26 cellular contexts compared by ENCODE assay signal in genomic region chr3:156463123-156463522, GRCh38.
A peak's percentile ranks its signal among the peaks of the same experiment; 100 is the strongest.
DNase-seq lines count a peak whose midpoint lies in the region; ATAC-seq, FAIRE-seq and TF ChIP-seq lines count a peak whose summit lies in the region.
"Had no signal": no experiment of that assay in that cellular context is flagged by ENCODE, and none has a peak within 500 bp of the region (broad histone marks: within the 10 kb centered on the region; RNA-seq: fewer than 3 reads in every experiment).

No MANE protein-coding gene starts in this region.

- TF ChIP-seq RAD21 in H1 (IDR thresholded peaks at IDR 0.05 in 1 of 2, conservative IDR thresholded peaks at IDR 0.05 in 1 of 2; ENCODE audit: low read depth in 2 of 2, low read length in 2 of 2), result no peak

- H3K9me3 ChIP-seq in HUES64 (ENCODE audit: insufficient read depth, low read depth, low read length) (no peaks in the 10 kb centered on the region), H1 (ENCODE audit: insufficient read depth in 2 of 2, low read depth in 1 of 2, low read length in 1 of 2) (no peaks in the 10 kb centered on the region)
- H3K9me3 ChIP-seq: A549, BE2C had no signal

- H3K79me2 ChIP-seq in GM23338 (replicated peaks; ENCODE audit: insufficient read depth) (no peaks in the 10 kb centered on the region), H1 (ENCODE audit: control insufficient read depth in 1 of 2, insufficient read depth in 2 of 2, low read length in 2 of 2) (no peaks in the 10 kb centered on the region)

- no peak overlapping the region for H2AK5ac ChIP-seq in H1 (ENCODE audit: low read depth, low read length)

- H2BK15ac ChIP-seq in H1 (ENCODE audit: low read length), result no peak overlapping the region

- no peak for TF ChIP-seq POLR2A in H1 (IDR thresholded peaks at IDR 0.05; ENCODE audit: control extremely low read depth in 1 of 2, low read depth in 2 of 2, low read length in 2 of 2)

- peak; percentile 28 for DNase-seq in GM23338 (ENCODE audit: low spot score)
- DNase-seq in H1 (ENCODE audit: low read depth in 1 of 2, low spot score in 2 of 2), result no peak
- no peak for DNase-seq in mesothelial cell of epicardium (ENCODE audit: low spot score in 2 of 2, unreplicated experiment in 2 of 2)
- no peak for DNase-seq in activated gamma-delta T cell (lab: John Stamatoyannopoulos, UW)
- no peak for DNase-seq in ACHN
- no peak for DNase-seq in chondrocyte (ENCODE audit: low spot score)
- no peak for DNase-seq in Ammon's horn (ENCODE audit: low spot score)
- DNase-seq: BE2C; C1 segment of cervical spinal cord; CD4-positive, CD25-positive, alpha-beta regulatory T cell; CD8-positive, alpha-beta memory T cell; COR-L47; DMS 273 treated with DMSO at 0.1 percent for 48 hours; DMS53; DND-41; EL; GOT3; HCEC 1CT; KG1 had no signal

- POLR2A ChIA-PET in H1 (lab: Charles Lee; ENCODE audit: partially characterized antibody), result interaction anchor here (1.2 kb wide), 1 partner anchor 9 kb away, joined by 3 read pairs; no protein-coding TSS in a partner anchor

- no peaks in the 10 kb centered on the region for H3K36me3 Mint-ChIP-seq in GM23338 (ENCODE audit: low read depth)
- H3K36me3 Mint-ChIP-seq in mesothelial cell of epicardium, result no peaks in the 10 kb centered on the region
- no peaks in the 10 kb centered on the region for H3K36me3 Mint-ChIP-seq in chondrocyte (ENCODE audit: low read depth)
- H3K36me3 Mint-ChIP-seq: CD4-positive, CD25-positive, alpha-beta regulatory T cell; CD8-positive, alpha-beta memory T cell; IgD-negative memory B cell had no signal

- H2AFZ ChIP-seq in GM23338 (0 out of 2 replicates have a peak overlapping the region, but pooled peaks have one; percentile 14), H1 (ENCODE audit: low read length) (no peak overlapping the region)

- H4K8ac ChIP-seq in H1 (ENCODE audit: extremely low read depth, insufficient read depth, low read length), result no peak overlapping the region

- H3K56ac ChIP-seq in H1 (replicated peaks; ENCODE audit: insufficient read length, low read depth, low read length), result no peak overlapping the region

- ATAC-seq in GM23338, result peak; percentile 96
- ATAC-seq: A549, GM12878, HepG2 had no signal

- 40% methylated on average over 5 of the region's 5 CpGs for WGBS in HUES64
- WGBS in H1 (ENCODE audit: extremely low coverage in 1 of 2, insufficient coverage in 1 of 2, insufficient read length in 1 of 2, insufficient replicate concordance in 2 of 2, low coverage in 1 of 2, low lambda C conversion rate in 2 of 2, missing lambda C conversion rate in 1 of 2), 2 experiments, result 12% methylated on average over 5 of the region's 5 CpGs; no CpG with 5 or more reads in 1 of the 2 experiments

- H3K18ac ChIP-seq in H1 (ENCODE audit: extremely low read depth, low read length), result no peak overlapping the region

- H3K4me1 ChIP-seq in GM23338 (ENCODE audit: insufficient read depth), result peaks cover 21% of the 10 kb centered on the region
- H3K4me1 ChIP-seq in HUES64 (ENCODE audit: insufficient read depth, low read length), result peaks cover 18% of the 10 kb centered on the region
- H3K4me1 ChIP-seq in H1 (replicated peaks in 1 of 4; ENCODE audit: control insufficient read depth in 3 of 4, insufficient read depth in 4 of 4, low read length in 3 of 4), result peaks cover 0 to 9% (median 7%) of the 10 kb centered on the region in 4 experiments; a peak in 2 of 7 replicates
- H3K4me1 ChIP-seq: A549 had no signal

- H3K4me3 ChIP-seq in GM23338 (no peak overlapping the region), HUES64 (ENCODE audit: low read length) (no peak overlapping the region), H1 (ENCODE audit: extremely low read depth in 1 of 4, insufficient read depth in 2 of 4, low read depth in 3 of 4, low read length in 4 of 4) (peak overlapping the region in 1 of 4 experiments; percentile 16; a peak in 1 of 8 replicates)
- H3K4me3 ChIP-seq: A549, GM12878 had no signal

- H3K4me1 Mint-ChIP-seq in GM23338 (peaks cover 36% of the 10 kb centered on the region), mesothelial cell of epicardium (peaks cover 68% of the 10 kb centered on the region), chondrocyte (ENCODE audit: low read depth) (peaks cover 26% of the 10 kb centered on the region)
- H3K4me1 Mint-ChIP-seq: CD4-positive, CD25-positive, alpha-beta regulatory T cell; CD8-positive, alpha-beta memory T cell had no signal

- H3K9me2 ChIP-seq in GM23338 (ENCODE audit: insufficient read depth), result no peaks in the 10 kb centered on the region

- H3K4me3 Mint-ChIP-seq in GM23338 (peak overlapping the region; percentile 35), mesothelial cell of epicardium (no peak overlapping the region), chondrocyte (ENCODE audit: unreplicated experiment) (no peak overlapping the region)
- H3K4me3 Mint-ChIP-seq: CD4-positive, CD25-positive, alpha-beta regulatory T cell; CD8-positive, alpha-beta memory T cell; IgD-negative memory B cell had no signal

- H3K4ac ChIP-seq in H1 (replicated peaks; ENCODE audit: insufficient read length, low read depth, low read length), result no peak overlapping the region

- no peak overlapping the region for H3K9ac ChIP-seq in HUES64 (ENCODE audit: low read depth, low read length)
- H3K9ac ChIP-seq in H1 (replicated peaks in 1 of 4; ENCODE audit: extremely low read depth in 1 of 4, low read depth in 3 of 4, low read length in 3 of 4), result no peak overlapping the region

- no peak overlapping the region for H4K5ac ChIP-seq in H1 (ENCODE audit: insufficient read length, low read depth, low read length)

- no peaks in the 10 kb centered on the region for H3K23me2 ChIP-seq in H1 (ENCODE audit: low read depth, low read length)

- H3K4me2 ChIP-seq in GM23338, result peak overlapping the region; percentile 16
- H3K4me2 ChIP-seq in H1 (ENCODE audit: insufficient read depth in 1 of 2, low read depth in 2 of 2, low read length in 2 of 2), result peak overlapping the region; percentile 26 to 46; a peak in 1 of 4 replicates
- H3K4me2 ChIP-seq: A549 had no signal

- CTCF ChIA-PET in H1 (lab: Charles Lee; ENCODE audit: partially characterized antibody), result interaction anchor here (15.1 kb wide), 1 partner anchor 10 kb away, joined by 228 read pairs; no protein-coding TSS in a partner anchor

- H3K27ac Mint-ChIP-seq in GM23338, result peak overlapping the region; percentile 90
- H3K27ac Mint-ChIP-seq in mesothelial cell of epicardium, result peak overlapping the region; percentile 71
- H3K27ac Mint-ChIP-seq in chondrocyte (ENCODE audit: unreplicated experiment), result no peak overlapping the region
- H3K27ac Mint-ChIP-seq: CD4-positive, CD25-positive, alpha-beta regulatory T cell had no signal

- no peak; a peak in 1 of 3 replicates for TF ChIP-seq EP300 in H1 (IDR thresholded peaks at IDR 0.05; ENCODE audit: borderline replicate concordance in 1 of 2, low read depth in 2 of 2, low read length in 2 of 2)

- no peak overlapping the region for H3K23ac ChIP-seq in H1 (ENCODE audit: insufficient read length)

- peak; percentile 94 for FAIRE-seq in H1 (lab: Jason Lieb, UNC)
- FAIRE-seq: A549, GM12878, HepG2 had no signal

- H2BK120ac ChIP-seq in H1 (replicated peaks; ENCODE audit: low read depth, low read length), result no peak overlapping the region

- H3K36me3 ChIP-seq in GM23338 (ENCODE audit: insufficient read depth) (no peaks in the 10 kb centered on the region), HUES64 (ENCODE audit: insufficient read depth, low read length) (no peaks in the 10 kb centered on the region), H1 (ENCODE audit: control insufficient read depth in 2 of 4, insufficient read depth in 4 of 4, low read length in 3 of 4) (no peaks in the 10 kb centered on the region)
- H3K36me3 ChIP-seq: BE2C had no signal

- no peak overlapping the region for H2BK20ac ChIP-seq in H1 (ENCODE audit: low read length)

- no peak overlapping the region for H3K27ac ChIP-seq in GM23338 (ENCODE audit: low read depth)
- H3K27ac ChIP-seq in HUES64 (ENCODE audit: low read depth, low read length), result peak overlapping the region; percentile 64; the same call in 1 of the 2 replicates
- H3K27ac ChIP-seq in H1 (ENCODE audit: low read depth, low read length), result no peak overlapping the region; the same call in 1 of the 2 replicates
- H3K27ac ChIP-seq: 22Rv1, A549, HL-60 had no signal

- TF ChIP-seq CTCF in GM23338 (conservative IDR thresholded peaks at IDR 0.05; ENCODE audit: low read depth in 2 of 2) (no peak), H1 (IDR thresholded peaks at IDR 0.05; ENCODE audit: control extremely low read depth in 1 of 3, insufficient read depth in 1 of 3, low read depth in 1 of 3, low read length in 3 of 3) (no peak), mesothelial cell of epicardium (IDR thresholded peaks at IDR 0.05; ENCODE audit: unreplicated experiment) (no peak), chondrocyte (IDR thresholded peaks at IDR 0.05) (no peak)

- no peaks in the 10 kb centered on the region for H3K79me1 ChIP-seq in H1 (ENCODE audit: low read depth, low read length)

- no peak overlapping the region for H2BK5ac ChIP-seq in H1 (ENCODE audit: low read depth, low read length)

- no peaks in the 10 kb centered on the region for H3K9me3 Mint-ChIP-seq in GM23338
- no peaks in the 10 kb centered on the region for H3K9me3 Mint-ChIP-seq in mesothelial cell of epicardium
- no peaks in the 10 kb centered on the region for H3K9me3 Mint-ChIP-seq in chondrocyte (ENCODE audit: low read depth)
- H3K9me3 Mint-ChIP-seq: CD8-positive, alpha-beta memory T cell had no signal

- H3K14ac ChIP-seq in H1 (ENCODE audit: insufficient read length), result no peak overlapping the region

- H4K20me1 ChIP-seq in GM23338 (replicated peaks; ENCODE audit: insufficient read depth), result no peaks in the 10 kb centered on the region
- no peaks in the 10 kb centered on the region for H4K20me1 ChIP-seq in H1 (replicated peaks in 1 of 2; ENCODE audit: control insufficient read depth in 1 of 2, insufficient read depth in 2 of 2, low read length in 2 of 2)

- H3F3A ChIP-seq in GM23338 (replicated peaks; ENCODE audit: low read depth), result no peaks in the 10 kb centered on the region

- H4K91ac ChIP-seq in H1 (replicated peaks; ENCODE audit: insufficient read length, low read length), result no peak overlapping the region

- H2BK12ac ChIP-seq in H1 (ENCODE audit: low read depth, low read length), result no peak overlapping the region

- H3K27me3 ChIP-seq in GM23338 (ENCODE audit: insufficient read depth) (no peaks in the 10 kb centered on the region), HUES64 (ENCODE audit: insufficient read depth, low read length) (no peaks in the 10 kb centered on the region), H1 (replicated peaks in 1 of 4; ENCODE audit: control insufficient read depth in 3 of 4, extremely low read depth in 1 of 4, insufficient read depth in 3 of 4, low read length in 3 of 4) (no peaks in the 10 kb centered on the region)
- H3K27me3 ChIP-seq: BE2C had no signal

- in situ Hi-C loops in ACHN (cut with HindIII; ENCODE audit: low pct_ligation_motif_present, low pct_unique_long_range_greater_than_20kb, low sequenced_read_pairs), result no loop called here

- peaks cover 2% of the 10 kb centered on the region for H3K27me3 Mint-ChIP-seq in GM23338 (ENCODE audit: insufficient read depth, low read depth, poor library complexity)
- no peaks in the 10 kb centered on the region for H3K27me3 Mint-ChIP-seq in mesothelial cell of epicardium (ENCODE audit: low read depth)
- H3K27me3 Mint-ChIP-seq in chondrocyte (ENCODE audit: low read depth), result no peaks in the 10 kb centered on the region

TF ChIP-seq in H1, 55 proteins besides CTCF, POLR2A, EP300 and RAD21 (continues in another document):
- no peak for TF ChIP-seq NRF1 (IDR thresholded peaks at IDR 0.05; ENCODE audit: low read depth, low read length)
- TF ChIP-seq KDM5A (IDR thresholded peaks at IDR 0.05; ENCODE audit: low read length), result no peak
